In the genomic region with DNA sequence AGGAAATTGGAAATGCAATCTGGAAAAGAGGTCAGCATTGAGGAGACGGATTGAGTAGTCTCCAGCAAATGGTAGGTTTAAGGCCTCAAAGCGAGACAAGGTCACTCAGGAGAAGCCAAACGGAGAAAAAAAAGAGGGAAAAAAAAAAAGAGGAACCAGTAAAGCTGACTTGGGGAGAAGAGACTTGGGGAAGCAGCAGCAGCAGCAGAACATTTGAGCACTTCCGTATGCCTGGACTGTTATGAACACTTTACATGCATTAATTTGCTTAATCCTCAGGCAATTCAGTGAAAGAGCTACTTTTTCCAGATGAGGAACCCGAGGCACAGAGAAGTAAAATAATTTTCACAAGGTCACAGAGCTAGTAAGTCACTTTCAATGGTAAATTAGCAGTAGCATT, we compare ENCODE assay signal across 1 cellular context.
TF ChIP-seq lines count a peak whose summit lies in the region.

No MANE protein-coding gene starts in this region.

TF ChIP-seq in WTC11, 78 proteins besides CTCF, POLR2A, EP300 and RAD21 (continued from another document):
- TF ChIP-seq, protein P1, sequence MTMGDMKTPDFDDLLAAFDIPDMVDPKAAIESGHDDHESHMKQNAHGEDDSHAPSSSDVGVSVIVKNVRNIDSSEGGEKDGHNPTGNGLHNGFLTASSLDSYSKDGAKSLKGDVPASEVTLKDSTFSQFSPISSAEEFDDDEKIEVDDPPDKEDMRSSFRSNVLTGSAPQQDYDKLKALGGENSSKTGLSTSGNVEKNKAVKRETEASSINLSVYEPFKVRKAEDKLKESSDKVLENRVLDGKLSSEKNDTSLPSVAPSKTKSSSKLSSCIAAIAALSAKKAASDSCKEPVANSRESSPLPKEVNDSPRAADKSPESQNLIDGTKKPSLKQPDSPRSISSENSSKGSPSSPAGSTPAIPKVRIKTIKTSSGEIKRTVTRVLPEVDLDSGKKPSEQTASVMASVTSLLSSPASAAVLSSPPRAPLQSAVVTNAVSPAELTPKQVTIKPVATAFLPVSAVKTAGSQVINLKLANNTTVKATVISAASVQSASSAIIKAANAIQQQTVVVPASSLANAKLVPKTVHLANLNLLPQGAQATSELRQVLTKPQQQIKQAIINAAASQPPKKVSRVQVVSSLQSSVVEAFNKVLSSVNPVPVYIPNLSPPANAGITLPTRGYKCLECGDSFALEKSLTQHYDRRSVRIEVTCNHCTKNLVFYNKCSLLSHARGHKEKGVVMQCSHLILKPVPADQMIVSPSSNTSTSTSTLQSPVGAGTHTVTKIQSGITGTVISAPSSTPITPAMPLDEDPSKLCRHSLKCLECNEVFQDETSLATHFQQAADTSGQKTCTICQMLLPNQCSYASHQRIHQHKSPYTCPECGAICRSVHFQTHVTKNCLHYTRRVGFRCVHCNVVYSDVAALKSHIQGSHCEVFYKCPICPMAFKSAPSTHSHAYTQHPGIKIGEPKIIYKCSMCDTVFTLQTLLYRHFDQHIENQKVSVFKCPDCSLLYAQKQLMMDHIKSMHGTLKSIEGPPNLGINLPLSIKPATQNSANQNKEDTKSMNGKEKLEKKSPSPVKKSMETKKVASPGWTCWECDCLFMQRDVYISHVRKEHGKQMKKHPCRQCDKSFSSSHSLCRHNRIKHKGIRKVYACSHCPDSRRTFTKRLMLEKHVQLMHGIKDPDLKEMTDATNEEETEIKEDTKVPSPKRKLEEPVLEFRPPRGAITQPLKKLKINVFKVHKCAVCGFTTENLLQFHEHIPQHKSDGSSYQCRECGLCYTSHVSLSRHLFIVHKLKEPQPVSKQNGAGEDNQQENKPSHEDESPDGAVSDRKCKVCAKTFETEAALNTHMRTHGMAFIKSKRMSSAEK (CRISPR knock-in tag; IDR thresholded peaks at IDR 0.05; ENCODE audit: borderline replicate concordance): no peak
- TF ChIP-seq, protein P2, sequence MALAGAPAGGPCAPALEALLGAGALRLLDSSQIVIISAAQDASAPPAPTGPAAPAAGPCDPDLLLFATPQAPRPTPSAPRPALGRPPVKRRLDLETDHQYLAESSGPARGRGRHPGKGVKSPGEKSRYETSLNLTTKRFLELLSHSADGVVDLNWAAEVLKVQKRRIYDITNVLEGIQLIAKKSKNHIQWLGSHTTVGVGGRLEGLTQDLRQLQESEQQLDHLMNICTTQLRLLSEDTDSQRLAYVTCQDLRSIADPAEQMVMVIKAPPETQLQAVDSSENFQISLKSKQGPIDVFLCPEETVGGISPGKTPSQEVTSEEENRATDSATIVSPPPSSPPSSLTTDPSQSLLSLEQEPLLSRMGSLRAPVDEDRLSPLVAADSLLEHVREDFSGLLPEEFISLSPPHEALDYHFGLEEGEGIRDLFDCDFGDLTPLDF (CRISPR knock-in tag; IDR thresholded peaks at IDR 0.05): no peak
- TF ChIP-seq ATF1 (CRISPR knock-in tag; IDR thresholded peaks at IDR 0.05): no peak
- TF ChIP-seq, protein P3, sequence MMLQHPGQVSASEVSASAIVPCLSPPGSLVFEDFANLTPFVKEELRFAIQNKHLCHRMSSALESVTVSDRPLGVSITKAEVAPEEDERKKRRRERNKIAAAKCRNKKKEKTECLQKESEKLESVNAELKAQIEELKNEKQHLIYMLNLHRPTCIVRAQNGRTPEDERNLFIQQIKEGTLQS (CRISPR knock-in tag; conservative IDR thresholded peaks at IDR 0.05): no peak
- TF ChIP-seq OVOL2 (CRISPR knock-in tag; IDR thresholded peaks at IDR 0.05; ENCODE audit: borderline replicate concordance): no peak
- TF ChIP-seq ELF4 (CRISPR knock-in tag; IDR thresholded peaks at IDR 0.05; ENCODE audit: low read depth): no peak
